In the genomic region with DNA sequence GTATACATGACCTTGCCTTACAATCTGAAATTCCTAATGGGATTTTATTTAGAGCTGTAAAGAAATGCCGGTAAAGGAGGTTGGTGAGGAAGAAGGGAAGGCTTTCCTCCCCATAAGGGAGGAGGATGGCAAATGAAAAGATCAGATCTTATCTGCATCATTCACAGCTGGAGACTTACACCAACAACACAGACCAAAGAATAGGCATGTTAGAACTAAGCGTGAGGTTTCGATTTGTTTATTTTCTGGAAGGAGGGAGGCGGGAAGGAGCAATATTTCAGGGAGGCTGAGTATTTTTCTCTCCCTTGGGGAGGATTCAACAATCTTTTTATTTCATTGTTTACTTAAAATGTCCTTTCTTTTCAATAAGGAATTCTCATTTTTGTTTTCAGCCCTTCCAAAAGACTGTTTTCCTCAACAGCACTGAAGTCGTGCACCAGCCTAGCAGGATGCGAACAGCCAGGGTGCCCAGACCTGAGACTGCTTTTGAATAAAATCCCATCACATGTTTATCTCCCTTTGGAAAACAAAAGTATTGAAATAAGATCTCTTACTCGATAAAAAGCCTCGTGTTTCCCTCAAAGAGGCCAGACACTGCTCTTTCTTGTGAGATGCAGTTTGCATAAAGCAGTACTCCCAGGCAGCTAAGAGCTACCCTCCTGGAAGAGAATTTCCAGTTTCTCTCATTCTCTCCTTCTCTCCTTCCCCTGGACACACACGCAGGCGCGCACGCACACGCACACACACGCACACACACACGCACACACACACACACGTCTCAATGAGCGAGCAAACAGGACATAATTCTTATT, we compare ENCODE assay signal across 8 cellular contexts.
DNase-seq lines count a peak whose midpoint lies in the region; ATAC-seq and TF ChIP-seq lines count a peak whose summit lies in the region.

No MANE protein-coding gene starts in this region.

- no peak for TF ChIP-seq EP300 in sigmoid colon (IDR thresholded peaks at IDR 0.05)

- TF ChIP-seq POLR2A in sigmoid colon (IDR thresholded peaks at IDR 0.05), result no peak

- in situ Hi-C loops in G401 (cut with HindIII; ENCODE audit: low sequenced_read_pairs), result no loop called here

- H3K27me3 ChIP-seq in RWPE2 (ENCODE audit: insufficient read depth, poor library complexity, severe bottlenecking) (no peaks in the 10 kb centered on the region), foreskin keratinocyte (no peaks in the 10 kb centered on the region), sigmoid colon (no peaks in the 10 kb centered on the region)

- H3K36me3 ChIP-seq in RWPE2 (ENCODE audit: low read depth) (no peaks in the 10 kb centered on the region), sigmoid colon (no peaks in the 10 kb centered on the region)

- intact Hi-C loops in sigmoid colon (cut with DNase I), result loop anchor here (5.0 kb wide), 2 partner anchors 251 to 351 kb away; a partner anchor contains a TSS

- no peaks in the 10 kb centered on the region for H3K9me3 ChIP-seq in RWPE2 (ENCODE audit: severe bottlenecking)
- H3K9me3 ChIP-seq in sigmoid colon, result no peaks in the 10 kb centered on the region

- H3K4me1 ChIP-seq in RWPE2 (ENCODE audit: insufficient read depth, poor library complexity, severe bottlenecking) (peaks cover 7% of the 10 kb centered on the region), foreskin keratinocyte (peaks cover 4% of the 10 kb centered on the region), sigmoid colon (peaks cover 0 to 18% (median 3%) of the 10 kb centered on the region in 4 donors)

- H3K4me3 ChIP-seq in RWPE2 (ENCODE audit: severe bottlenecking), result no peak overlapping the region
- peak overlapping the region; percentile 22 to 49 (median 44) for H3K4me3 ChIP-seq in sigmoid colon

- H3K27ac ChIP-seq in RWPE2 (ENCODE audit: poor library complexity, severe bottlenecking) (no peak overlapping the region), foreskin keratinocyte (peak overlapping the region; percentile 49), sigmoid colon (peak overlapping the region; percentile 42 to 68 (median 60))

- DNase-seq in G401 (ENCODE audit: low spot score) (peak; percentile 45), RWPE2 (ENCODE audit: low spot score) (no peak), foreskin keratinocyte (peak; percentile 49 to 61), sigmoid colon (no peak), UCSD-AML1 (lab: John Stamatoyannopoulos, UW; ENCODE audit: unreplicated experiment) (no peak)
- no peak for DNase-seq in activated CD4-positive, alpha-beta T cell treated with anti-CD3 and anti-CD28 coated beads for 1 hour

- TF ChIP-seq CTCF in RWPE2 (IDR thresholded peaks at IDR 0.05; ENCODE audit: poor library complexity, severe bottlenecking) (no peak), foreskin keratinocyte (conservative IDR thresholded peaks at IDR 0.05) (no peak), sigmoid colon (IDR thresholded peaks at IDR 0.05) (no peak)

- peak; percentile 50; the same call in 2 of the 3 replicates for ATAC-seq in RWPE2 (ENCODE audit: low read depth)
- ATAC-seq in foreskin keratinocyte, result peak; percentile 37
- no peak for ATAC-seq in HG02763 (IDR thresholded peaks at IDR 0.05; ENCODE audit: unreplicated experiment)
- no peak for ATAC-seq in GM18868 (IDR thresholded peaks at IDR 0.05; ENCODE audit: unreplicated experiment)

- 70 to 71% methylated on average over 17 of the region's 17 CpGs for WGBS in sigmoid colon, 2 donors

Comparison
In these comparisons a context has a peak if more than half of its experiments do, and no peak if none do; other contexts are left out.
1. DNase-seq: peak in G401 (single experiment) and foreskin keratinocyte (2 of 2); none in RWPE2 (single experiment), sigmoid colon (single experiment), activated CD4-positive, alpha-beta T cell treated with anti-CD3 and anti-CD28 coated beads for 1 hour (single experiment) and UCSD-AML1 (single experiment).
2. ATAC-seq: peak in RWPE2 (single experiment) and foreskin keratinocyte (single experiment); none in HG02763 (single experiment) and GM18868 (single experiment).